19 cellular contexts compared by ENCODE assay signal in genomic region chr4:6394671-6395081, GRCh38.
DNase-seq lines count a peak whose midpoint lies in the region; ATAC-seq and TF ChIP-seq lines count a peak whose summit lies in the region.
"Had no signal": no experiment of that assay in that cellular context is flagged by ENCODE, and none has a peak within 500 bp of the region (broad histone marks: within the 10 kb centered on the region; RNA-seq: fewer than 3 reads in every experiment).

No MANE protein-coding gene starts in this region.

- H3K4me1 Mint-ChIP-seq in neural crest cell: no peaks in the 10 kb centered on the region
- H3K4me1 Mint-ChIP-seq: CD14-positive monocyte had no signal

- H3K27me3 ChIP-seq in right cardiac atrium (ENCODE audit: control insufficient read depth, insufficient read depth): no peaks in the 10 kb centered on the region

- 84% methylated on average over 11 of the region's 11 CpGs for WGBS in right cardiac atrium

- H3K36me3 Mint-ChIP-seq in neural crest cell (ENCODE audit: low read depth): no peaks in the 10 kb centered on the region
- H3K36me3 Mint-ChIP-seq: CD14-positive monocyte; CD8-positive, alpha-beta memory T cell had no signal

- TF ChIP-seq CTCF in neural crest cell (conservative IDR thresholded peaks at IDR 0.05): no peak

- no peaks in the 10 kb centered on the region for H3K4me1 ChIP-seq in right cardiac atrium (ENCODE audit: control insufficient read depth, insufficient read depth, low read length)
- H3K4me1 ChIP-seq: HAP-1 had no signal

- H3K9me3 Mint-ChIP-seq in neural crest cell: no peaks in the 10 kb centered on the region
- H3K9me3 Mint-ChIP-seq: CD14-positive monocyte; CD4-positive, alpha-beta T cell; CD8-positive, alpha-beta memory T cell; HFFc6 had no signal

- DNase-seq in left ventricle myocardium superior (peak; percentile 20), right cardiac atrium (no peak), neural crest cell (ENCODE audit: low read depth, low spot score) (no peak), COR-L47 (lab: John Stamatoyannopoulos, UW) (no peak), AG20443 (ENCODE audit: low spot score) (no peak)
- DNase-seq: 8988T; ACHN; Calu3; CD4-positive, alpha-beta T cell; DMS53; DMS79 treated with DMSO at 0.1 percent for 48 hours; GF-D8; GOT3; HFFc6 had no signal

- H3K27ac Mint-ChIP-seq in neural crest cell (ENCODE audit: unreplicated experiment): peak overlapping the region; percentile 35
- H3K27ac Mint-ChIP-seq: CD14-positive monocyte; CD4-positive, alpha-beta T cell; CD8-positive, alpha-beta memory T cell; HFFc6 had no signal

- H3K27ac ChIP-seq in right cardiac atrium (ENCODE audit: low read length) (no peak overlapping the region), angular gyrus (ENCODE audit: low read depth, low read length) (peak overlapping the region; percentile 22)
- H3K27ac ChIP-seq: A549 had no signal

- H3K27me3 Mint-ChIP-seq in neural crest cell (ENCODE audit: low read depth): peaks cover 22% of the 10 kb centered on the region

- ATAC-seq in left ventricle myocardium superior (no peak), right cardiac atrium (no peak)
- ATAC-seq: A549 had no signal

- H3K4me3 Mint-ChIP-seq in neural crest cell: no peak overlapping the region
- H3K4me3 Mint-ChIP-seq: CD14-positive monocyte; CD4-positive, alpha-beta T cell; CD8-positive, alpha-beta memory T cell; HFFc6 had no signal

- H3K4me3 ChIP-seq in right cardiac atrium (ENCODE audit: low read length): no peak overlapping the region
- H3K4me3 ChIP-seq: A549, HAP-1 had no signal

- no peaks in the 10 kb centered on the region for H3K9me3 ChIP-seq in right cardiac atrium (ENCODE audit: control insufficient read depth, low read length)
- H3K9me3 ChIP-seq: A549, HAP-1 had no signal

- intact Hi-C loops in left ventricle myocardium superior (cut with micrococcal nuclease) (no loop called here), right cardiac atrium (cut with DNase I) (no loop called here)
